21 cellular contexts compared by ENCODE assay signal in the genomic region with DNA sequence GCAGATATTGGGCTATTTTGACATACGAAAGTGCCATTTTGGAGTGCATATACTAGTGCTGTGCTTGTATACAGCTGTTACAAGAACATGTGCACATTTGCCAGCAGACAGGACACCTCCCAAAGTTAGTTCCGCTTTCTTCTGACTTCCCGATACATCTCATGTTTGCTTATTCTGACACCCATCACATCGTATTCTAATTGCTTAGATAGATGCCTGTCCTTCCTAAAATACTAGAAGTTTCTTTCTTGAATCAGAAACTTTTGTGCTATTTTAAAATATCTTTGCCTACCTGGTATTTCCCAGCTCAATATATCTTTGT.
"Had no signal": no experiment of that assay in that cellular context is flagged by ENCODE, and none has a peak within 500 bp of the region (broad histone marks: within the 10 kb centered on the region; RNA-seq: fewer than 3 reads in every experiment).

No MANE protein-coding gene starts in this region.

- H3K36me3 Mint-ChIP-seq: activated naive CD8-positive, alpha-beta T cell treated with anti-CD3 and anti-CD28 coated beads for 36 hours; natural killer cell had no signal

- H3K9me3 Mint-ChIP-seq: activated B cell treated with CpG ODN at 0.5 μM for 24 hours; activated CD4-positive, alpha-beta T cell treated with anti-CD3 and anti-CD28 coated beads, Interleukin-2, amount 10 ng/mL, durations not matched to agents 24 days and 14 days; activated naive CD8-positive, alpha-beta T cell treated with anti-CD3 and anti-CD28 coated beads for 36 hours; central memory CD8-positive, alpha-beta T cell; natural killer cell had no signal

- H3K4me3 ChIP-seq: body of pancreas, coronary artery, esophagus squamous epithelium, tibial artery, uterus had no signal

- H3K9me3 ChIP-seq: body of pancreas, esophagus squamous epithelium, tibial artery, uterus had no signal

- H3K27ac Mint-ChIP-seq: activated B cell treated with CpG ODN at 0.5 μM for 24 hours; activated CD4-positive, alpha-beta T cell treated with anti-CD3 and anti-CD28 coated beads, Interleukin-2, amount 10 ng/mL, durations not matched to agents 24 days and 14 days; activated CD8-positive, alpha-beta T cell treated with anti-CD3 and anti-CD28 coated beads, Interleukin-2, amount 10 ng/mL, durations not matched to agents 7 days and 5 days; activated naive CD8-positive, alpha-beta T cell treated with anti-CD3 and anti-CD28 coated beads for 36 hours; natural killer cell had no signal

- H3K36me3 ChIP-seq: esophagus squamous epithelium, uterus had no signal

- H3K4me1 ChIP-seq: body of pancreas, esophagus squamous epithelium, tibial artery, uterus had no signal

- H3K4me3 Mint-ChIP-seq: activated B cell treated with CpG ODN at 0.5 μM for 24 hours; activated CD4-positive, alpha-beta T cell treated with anti-CD3 and anti-CD28 coated beads, Interleukin-2, amount 10 ng/mL, durations not matched to agents 24 days and 14 days; activated CD8-positive, alpha-beta T cell treated with anti-CD3 and anti-CD28 coated beads, Interleukin-2, amount 10 ng/mL, durations not matched to agents 7 days and 5 days; activated naive CD8-positive, alpha-beta T cell treated with anti-CD3 and anti-CD28 coated beads for 36 hours; central memory CD8-positive, alpha-beta T cell; natural killer cell had no signal

- H3K4me1 Mint-ChIP-seq: activated B cell treated with CpG ODN at 0.5 μM for 24 hours; activated CD4-positive, alpha-beta T cell treated with anti-CD3 and anti-CD28 coated beads, Interleukin-2, amount 10 ng/mL, durations not matched to agents 24 days and 14 days; activated naive CD8-positive, alpha-beta T cell treated with anti-CD3 and anti-CD28 coated beads for 36 hours; central memory CD8-positive, alpha-beta T cell; natural killer cell had no signal

- H3K27me3 ChIP-seq: body of pancreas, esophagus squamous epithelium, tibial artery, uterus had no signal

- ATAC-seq: activated CD8-positive, alpha-beta T cell treated with anti-CD3 and anti-CD28 coated beads, Interleukin-2, amount 10 ng/mL, durations not matched to agents 7 days and 5 days; body of pancreas had no signal

- H3K27me3 Mint-ChIP-seq: activated B cell treated with CpG ODN at 0.5 μM for 24 hours; activated CD4-positive, alpha-beta T cell treated with anti-CD3 and anti-CD28 coated beads, Interleukin-2, amount 10 ng/mL, durations not matched to agents 24 days and 14 days; activated naive CD8-positive, alpha-beta T cell treated with anti-CD3 and anti-CD28 coated beads for 36 hours; central memory CD8-positive, alpha-beta T cell had no signal

- DNase-seq: activated B cell treated with CpG ODN at 0.5 μM for 24 hours; activated CD4-positive, alpha-beta T cell treated with anti-CD3 and anti-CD28 coated beads, Interleukin-2, amount 10 ng/mL, durations not matched to agents 24 days and 14 days; activated CD8-positive, alpha-beta memory T cell treated with anti-CD3 and anti-CD28 coated beads, Interleukin-2, amount 50 U/mL, for 4 hours; activated CD8-positive, alpha-beta T cell treated with anti-CD3 and anti-CD28 coated beads, Interleukin-2, amount 10 ng/mL, durations not matched to agents 7 days and 5 days; activated naive CD8-positive, alpha-beta T cell treated with anti-CD3 and anti-CD28 coated beads for 36 hours; amygdala; body of pancreas; esophagus squamous epithelium; hippocampal formation; mesenchymal stem cell; natural killer cell; posterior cingulate gyrus; retina; stimulated activated CD4-positive, alpha-beta T cell treated with anti-CD3 and anti-CD28 coated beads, Interleukin-15, amount 100 ng/mL, for 24 hours; stimulated activated CD4-positive, alpha-beta T cell treated with anti-CD3 and anti-CD28 coated beads, Interleukin-4, amount 100 ng/mL, for 1 hour; stimulated activated naive CD4-positive, alpha-beta T cell; T1000; tibial artery; uterus had no signal
